12 cellular contexts compared by ENCODE assay signal in genomic region chr1:187038789-187039188, GRCh38.
DNase-seq lines count a peak whose midpoint lies in the region; ATAC-seq and TF ChIP-seq lines count a peak whose summit lies in the region.
"Had no signal": no experiment of that assay in that cellular context is flagged by ENCODE, and none has a peak within 500 bp of the region (broad histone marks: within the 10 kb centered on the region; RNA-seq: fewer than 3 reads in every experiment).

No MANE protein-coding gene starts in this region.

- no peaks in the 10 kb centered on the region for H3K36me3 ChIP-seq in PC-3 (ENCODE audit: low read depth, low read length)

- no peaks in the 10 kb centered on the region for H3K79me2 ChIP-seq in PC-3 (ENCODE audit: low read length)

- TF ChIP-seq CTCF in PC-3 (conservative IDR thresholded peaks at IDR 0.05; ENCODE audit: low read depth, low read length) (no peak), cardiac fibroblast (IDR thresholded peaks at IDR 0.05; ENCODE audit: low read depth, low read length) (no peak), retinal pigment epithelial cell (conservative IDR thresholded peaks at IDR 0.05; ENCODE audit: low read depth, low read length) (no peak)

- H3K27me3 ChIP-seq in PC-3 (ENCODE audit: low read length), result no peaks in the 10 kb centered on the region

- CTCF ChIA-PET in PC-3 (lab: Charles Lee), result interaction anchor here (1.2 kb wide), 1 partner anchor 28 kb away, joined by 4 read pairs; no protein-coding TSS in a partner anchor

- no TSS peak for BruUV-seq in PC-3 (replicated peaks; lab: Mats Ljungman, UMichigan)

- ATAC-seq in PC-3 (peak; percentile 87), HG03196 (IDR thresholded peaks at IDR 0.05; ENCODE audit: unreplicated experiment) (no peak), HG03135 (IDR thresholded peaks at IDR 0.05; ENCODE audit: unreplicated experiment) (no peak)

- H3F3A ChIP-seq in PC-3 (ENCODE audit: low read length, unreplicated experiment), result no peaks in the 10 kb centered on the region

- no peak overlapping the region for H3K9ac ChIP-seq in PC-3 (ENCODE audit: low read length)

- H3K4me2 ChIP-seq in PC-3 (ENCODE audit: low read length), result peak overlapping the region; percentile 28

- H4K20me1 ChIP-seq in PC-3 (ENCODE audit: low read length), result no peaks in the 10 kb centered on the region

- peak; percentile 49 for DNase-seq in HPDE6-E6E7 (ENCODE audit: extremely low spot score)
- peak; percentile 77 for DNase-seq in PC-3
- peak; percentile 8 to 54 for DNase-seq in cardiac fibroblast (ENCODE audit: low read depth in 2 of 2)
- peak; percentile 72 for DNase-seq in retinal pigment epithelial cell (ENCODE audit: low read depth)
- DNase-seq in GM03348 (ENCODE audit: low spot score), result no peak
- DNase-seq: activated CD4-positive, CD25-positive, alpha-beta regulatory T cell; activated T-cell treated with anti-CD3 and anti-CD28 coated beads, Interleukin-2, amount 50 U/mL, for 48 hours; anterior cingulate cortex; COR-L47; KG1 had no signal

- intact Hi-C loops in PC-3 (cut with micrococcal nuclease), result loop anchor here (5.0 kb wide), 1 partner anchor 36 kb away; no protein-coding TSS in a partner anchor

- H3K9me2 ChIP-seq in PC-3 (replicated peaks; ENCODE audit: low read length), result no peaks in the 10 kb centered on the region

- peaks cover 24% of the 10 kb centered on the region for H3K4me1 ChIP-seq in PC-3 (ENCODE audit: insufficient read depth, low read length)

- H3K9me3 ChIP-seq in PC-3 (ENCODE audit: low read length), result no peaks in the 10 kb centered on the region

- H3K4me3 ChIP-seq in PC-3 (ENCODE audit: low read length) (no peak overlapping the region), cardiac fibroblast (replicated peaks in 1 of 2; ENCODE audit: low read depth in 2 of 2, low read length in 2 of 2) (no peak overlapping the region), retinal pigment epithelial cell (ENCODE audit: low read length) (no peak overlapping the region)

- peak overlapping the region; percentile 66 for H3K27ac ChIP-seq in PC-3 (ENCODE audit: low read length)

- POLR2A ChIA-PET in PC-3 (lab: Charles Lee; ENCODE audit: unreplicated experiment), result no interaction called here

- no peak overlapping the region for H2AFZ ChIP-seq in PC-3 (ENCODE audit: low read length)
